In genomic region chr2:74921236-74921736, GRCh38 we compare ENCODE assay signal across 26 cellular contexts. TPM values are rescaled to one million over a fixed set of nuclear protein-coding genes. Genes with fewer than 3 reads are reported as not detected.
DNase-seq lines count a peak whose midpoint lies in the region; TF ChIP-seq lines count a peak whose summit lies in the region.
"Had no signal": no experiment of that assay in that cellular context is flagged by ENCODE, and none has a peak within 500 bp of the region (broad histone marks: within the 10 kb centered on the region; RNA-seq: fewer than 3 reads in every experiment).

No MANE protein-coding gene starts in this region.

- H3K36me3 Mint-ChIP-seq in glutamatergic neuron (ENCODE audit: unreplicated experiment) = peaks cover 5% of the 10 kb centered on the region
- H3K36me3 Mint-ChIP-seq: brain; CD4-positive, CD25-positive, alpha-beta regulatory T cell had no signal

- H3K9me3 Mint-ChIP-seq in glutamatergic neuron (ENCODE audit: unreplicated experiment) = peaks cover 3% of the 10 kb centered on the region
- H3K9me3 Mint-ChIP-seq: activated CD4-positive, alpha-beta memory T cell treated with anti-CD3 and anti-CD28 coated beads, Interleukin-2, amount 10 ng/mL, durations not matched to agents 7 days and 5 days; activated naive CD4-positive, alpha-beta T cell treated with anti-CD3 and anti-CD28 coated beads for 36 hours; CD4-positive, CD25-positive, alpha-beta regulatory T cell had no signal

- DNase-seq in NCI-H82 (lab: John Stamatoyannopoulos, UW) (peak; percentile 36), NCI-H82 treated with DMSO at 0.1 percent for 48 hours (lab: John Stamatoyannopoulos, UW; ENCODE audit: unreplicated experiment) (no peak), NB4 (ENCODE audit: low read depth) (peak; percentile 35), glutamatergic neuron (no peak), GM10266 (ENCODE audit: extremely low spot score) (no peak), NCI-H1417 treated with DMSO at 0.1 percent for 48 hours (lab: John Stamatoyannopoulos, UW) (no peak), cardiac septum (ENCODE audit: low spot score) (no peak), NCI-H1092 (lab: John Stamatoyannopoulos, UW) (no peak)
- DNase-seq: activated CD4-positive, alpha-beta memory T cell treated with anti-CD3 and anti-CD28 coated beads, Interleukin-2, amount 10 ng/mL, durations not matched to agents 7 days and 5 days; activated CD4-positive, alpha-beta T cell treated with anti-CD3 and anti-CD28 coated beads for 1 hour; activated naive CD4-positive, alpha-beta T cell treated with anti-CD3 and anti-CD28 coated beads for 36 hours; adrenal gland; Calu3; CD4-positive, CD25-positive, alpha-beta regulatory T cell; cerebellar nuclear complex; mammary epithelial cell; NCI-H2029; NCI-H524; OCI-M1; stimulated activated naive CD4-positive, alpha-beta T cell had no signal

- no peak for TF ChIP-seq POLR2A in NB4 (IDR thresholded peaks at IDR 0.05; ENCODE audit: extremely low read depth, insufficient read length)

- intact Hi-C loops in cardiac septum (cut with DNase I) = loop anchor here (5.0 kb wide), 1 partner anchor 686 kb away; no protein-coding TSS in a partner anchor

- no peak for TF ChIP-seq CTCF in NB4 (IDR thresholded peaks at IDR 0.05; ENCODE audit: low read depth, low read length)
- no peak for TF ChIP-seq CTCF in glutamatergic neuron (IDR thresholded peaks at IDR 0.05; ENCODE audit: partially characterized antibody, unreplicated experiment)
- TF ChIP-seq CTCF in GM10266 (IDR thresholded peaks at IDR 0.05; ENCODE audit: control insufficient read depth, insufficient read depth, low read depth, missing control alignments) = no peak

- no peak overlapping the region for H3K4me3 ChIP-seq in NB4 (ENCODE audit: low read depth, low read length)
- H3K4me3 ChIP-seq: A549, adrenal gland, GM12878, right atrium auricular region, SK-N-MC, smooth muscle cell had no signal

- H3K4me1 Mint-ChIP-seq in glutamatergic neuron (ENCODE audit: low read depth, unreplicated experiment) = peaks cover 4% of the 10 kb centered on the region

- no peaks in the 10 kb centered on the region for H3K27me3 Mint-ChIP-seq in glutamatergic neuron (ENCODE audit: unreplicated experiment)

- H3K27ac Mint-ChIP-seq in glutamatergic neuron (ENCODE audit: unreplicated experiment) = no peak overlapping the region
- H3K27ac Mint-ChIP-seq: activated CD4-positive, alpha-beta memory T cell treated with anti-CD3 and anti-CD28 coated beads, Interleukin-2, amount 10 ng/mL, durations not matched to agents 7 days and 5 days; activated naive CD4-positive, alpha-beta T cell treated with anti-CD3 and anti-CD28 coated beads for 36 hours; brain; CD4-positive, CD25-positive, alpha-beta regulatory T cell had no signal

- H3K4me3 Mint-ChIP-seq in glutamatergic neuron (ENCODE audit: unreplicated experiment) = peak overlapping the region; percentile 7
- H3K4me3 Mint-ChIP-seq: activated CD4-positive, alpha-beta memory T cell treated with anti-CD3 and anti-CD28 coated beads, Interleukin-2, amount 10 ng/mL, durations not matched to agents 7 days and 5 days; activated naive CD4-positive, alpha-beta T cell treated with anti-CD3 and anti-CD28 coated beads for 36 hours; CD4-positive, CD25-positive, alpha-beta regulatory T cell had no signal

RNA-seq across cellular contexts. Expression of gene POLE4, which starts 37.2 kb away (rescaled TPM):
- total RNA-seq in glutamatergic neuron (ENCODE audit: unreplicated experiment) (22.1 TPM), cardiac septum (27.0 TPM)

Comparison
In these comparisons a context has a peak if more than half of its experiments do, and no peak if none do; other contexts are left out.
1. DNase-seq: peak in NCI-H82 (single experiment) and NB4 (single experiment); none in NCI-H82 treated with DMSO at 0.1 percent for 48 hours (single experiment), glutamatergic neuron (single experiment), GM10266 (single experiment), NCI-H1417 treated with DMSO at 0.1 percent for 48 hours (single experiment), cardiac septum (single experiment) and NCI-H1092 (single experiment).